In the genomic region with DNA sequence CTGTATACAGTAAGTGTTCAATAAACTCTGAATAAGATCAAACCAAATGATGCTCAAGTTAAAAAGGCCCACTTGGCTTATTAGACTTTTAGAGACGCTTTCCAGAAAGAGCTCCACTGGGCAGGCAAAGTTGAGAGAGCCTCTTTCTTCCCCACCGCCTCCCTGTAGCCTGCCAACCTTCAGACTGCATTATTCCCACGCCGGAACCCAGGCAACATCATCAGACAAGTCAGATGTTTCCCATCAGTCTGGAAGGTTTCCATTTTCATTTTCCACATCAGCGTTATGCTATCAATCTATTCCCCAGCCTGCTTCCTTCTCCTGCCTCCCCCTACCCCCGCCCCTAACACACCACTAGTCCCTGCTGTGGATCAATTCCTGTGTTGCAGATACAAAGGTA, we compare ENCODE assay signal across 6 cellular contexts.
"Had no signal": no experiment of that assay in that cellular context is flagged by ENCODE, and none has a peak within 500 bp of the region (broad histone marks: within the 10 kb centered on the region; RNA-seq: fewer than 3 reads in every experiment).

No MANE protein-coding gene starts in this region.

- H3K4me3 Mint-ChIP-seq: H9 had no signal

- H3K4me3 ChIP-seq: GM23248, K562 had no signal

- H3K9me3 Mint-ChIP-seq: H9 had no signal

- ATAC-seq: K562 had no signal

- H3K27ac Mint-ChIP-seq: H9 had no signal

- H3K9ac ChIP-seq: GM23248 had no signal

- DNase-seq: GM23248, GOT3, H9, HCEC 1CT, IMR-90 had no signal

- H3K27ac ChIP-seq: GM23248 had no signal
